Comparison of ENCODE assay signal across 34 cellular contexts in the genomic region with DNA sequence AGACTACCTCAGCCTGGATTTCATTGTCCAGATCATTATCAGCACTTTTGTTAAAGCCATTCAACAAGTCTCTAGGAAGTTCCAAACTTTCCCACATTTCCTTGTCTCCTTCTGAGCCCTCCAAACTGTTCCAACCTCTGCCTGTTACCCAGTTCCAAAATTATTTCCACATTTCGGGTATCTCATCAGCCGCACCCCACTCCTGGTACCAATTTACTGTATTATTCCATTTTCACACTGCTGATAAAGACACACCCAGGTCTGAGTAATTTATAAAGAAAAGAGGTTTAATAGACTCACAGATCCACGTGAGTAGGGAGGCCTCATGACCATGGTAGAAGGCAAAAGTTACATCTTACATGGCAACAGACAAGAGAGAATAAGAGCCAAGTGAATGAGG.
"Had no signal": no experiment of that assay in that cellular context is flagged by ENCODE, and none has a peak within 500 bp of the region (broad histone marks: within the 10 kb centered on the region; RNA-seq: fewer than 3 reads in every experiment).

No MANE protein-coding gene starts in this region.

- H3K36me3 ChIP-seq: MG63 had no signal

- DNase-seq: Karpas-422, Kasumi-1, MG63, MM.1S, MV-4-11, NCI-H1048, NCI-H1092, NCI-H1092 treated with DMSO at 0.1 percent for 48 hours, NCI-H1105 treated with DMSO at 0.1 percent for 48 hours, NCI-H1417, NCI-H1417 treated with DMSO at 0.1 percent for 48 hours, NCI-H1436, NCI-H1436 treated with DMSO at 0.1 percent for 48 hours, NCI-H146, NCI-H1694, NCI-H1694 treated with DMSO at 0.1 percent for 48 hours, NCI-H187, NCI-H187 treated with DMSO at 0.1 percent for 48 hours, NCI-H1930, NCI-H2029, NCI-H2029 treated with DMSO at 0.1 percent for 48 hours, NCI-H2081, NCI-H2081 treated with DMSO at 0.1 percent for 48 hours, NCI-H2107, NCI-H2171, NCI-H2171 treated with DMSO at 0.1 percent for 48 hours, NCI-H2227 treated with DMSO at 0.1 percent for 48 hours, NCI-H226, NCI-H345, NCI-H446 treated with DMSO at 0.1 percent for 48 hours, NCI-H510A, NCI-H510A treated with DMSO at 0.1 percent for 48 hours, NCI-H524, NCI-H524 treated with DMSO at 0.1 percent for 48 hours had no signal

- H3K27me3 ChIP-seq: MG63 had no signal

- H3K4me3 ChIP-seq: MG63 had no signal
